1 cellular context compared by ENCODE assay signal in genomic region chr20:56801991-56802740, GRCh38.
TF ChIP-seq lines count a peak whose summit lies in the region.

No MANE protein-coding gene starts in this region.

TF ChIP-seq in GM23338, 12 proteins besides CTCF, POLR2A, EP300 and RAD21 (continued from another document):
- TF ChIP-seq ZNF462 (CRISPR knock-in tag; IDR thresholded peaks at IDR 0.05) (no peak), ZNF114 (CRISPR knock-in tag; IDR thresholded peaks at IDR 0.05) (no peak), ETS1 (IDR thresholded peaks at IDR 0.05) (no peak), REST (IDR thresholded peaks at IDR 0.05; ENCODE audit: unreplicated experiment) (no peak), ZNF331 (CRISPR knock-in tag; IDR thresholded peaks at IDR 0.05; ENCODE audit: low read depth) (no peak), EZH2 (IDR thresholded peaks at IDR 0.05; ENCODE audit: low read depth, unreplicated experiment) (no peak), CREB1 (CRISPR knock-in tag; IDR thresholded peaks at IDR 0.05; ENCODE audit: low read depth) (no peak), JUNB (IDR thresholded peaks at IDR 0.05; ENCODE audit: unreplicated experiment) (no peak), STAT1 (IDR thresholded peaks at IDR 0.05; ENCODE audit: unreplicated experiment) (no peak), NANOG (IDR thresholded peaks at IDR 0.05; ENCODE audit: borderline replicate concordance) (no peak), POLR2AphosphoS5 (IDR thresholded peaks at IDR 0.05; ENCODE audit: low read depth) (no peak)
